ENCODE assay signal across 26 cellular contexts in the genomic region with DNA sequence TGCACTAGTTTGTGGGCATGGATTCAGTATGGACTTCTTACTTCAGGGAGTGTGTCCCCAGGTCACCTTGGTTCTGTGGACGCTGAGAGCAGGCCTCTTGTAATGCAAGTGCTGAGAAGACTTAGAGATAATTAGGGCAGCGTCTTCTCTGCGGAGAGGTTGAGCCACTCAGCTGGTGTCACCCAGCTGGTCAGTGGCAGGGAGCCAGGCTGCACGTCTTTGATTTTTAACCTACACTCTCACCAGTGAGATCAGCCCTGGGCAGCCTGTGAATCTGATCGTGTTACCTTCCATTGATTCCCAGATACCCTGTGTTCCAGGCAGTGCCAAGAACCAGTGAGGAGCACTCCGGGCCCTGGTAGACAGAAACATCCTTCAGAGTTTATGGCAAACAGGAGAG.
DNase-seq lines count a peak whose midpoint lies in the region; ATAC-seq and TF ChIP-seq lines count a peak whose summit lies in the region.
"Had no signal": no experiment of that assay in that cellular context is flagged by ENCODE, and none has a peak within 500 bp of the region (broad histone marks: within the 10 kb centered on the region; RNA-seq: fewer than 3 reads in every experiment).

No MANE protein-coding gene starts in this region.

- peaks cover 10% of the 10 kb centered on the region for H3K79me2 ChIP-seq in parathyroid adenoma

- peak overlapping the region; percentile 33 for H3K27ac ChIP-seq in parathyroid adenoma

- POLR2A ChIA-PET in activated CD4-positive, alpha-beta T cell treated with anti-CD3 and anti-CD28 coated beads, Interleukin-2, amount 10 ng/mL, durations not matched to agents 7 days and 5 days (lab: Charles Lee), result no interaction called here

- H3K27me3 ChIP-seq in parathyroid adenoma (ENCODE audit: control insufficient read depth, insufficient read depth, low read length), result no peaks in the 10 kb centered on the region
- H3K27me3 ChIP-seq: sigmoid colon, vagina had no signal

- DNase-seq in Calu3 (no peak), NCI-H524 (lab: John Stamatoyannopoulos, UW) (peak; percentile 63 to 92), 8988T (no peak)
- DNase-seq in activated CD4-positive, alpha-beta T cell treated with anti-CD3 and anti-CD28 coated beads, Interleukin-2, amount 10 ng/mL, durations not matched to agents 7 days and 5 days, result no peak
- DNase-seq: activated CD4-positive, alpha-beta T cell treated with anti-CD3 and anti-CD28 coated beads, Interleukin-2, amount 50 U/mL, for 1 hour; CD4-positive, alpha-beta memory T cell; cerebellar nuclear complex; DMS79; effector CD8-positive, alpha-beta T cell; HFFc6; MM.1S; naive thymus-derived CD8-positive, alpha-beta T cell; NCI-H146; NCI-H2171 treated with DMSO at 0.1 percent for 48 hours; NCI-H774; sigmoid colon; stimulated activated CD8-positive, alpha-beta memory T cell treated with anti-CD3 and anti-CD28 coated beads, Interleukin-4, amount 100 ng/mL, for 48 hours had no signal

- H3K4me1 Mint-ChIP-seq in Calu3 (ENCODE audit: low read depth, unreplicated experiment), result peaks cover 100% of the 10 kb centered on the region
- H3K4me1 Mint-ChIP-seq in dendritic cell treated with granulocyte-macrophage colony-stimulating factor and Interleukin-4, amounts not matched to agents 40 ng/mL and 50 ng/mL, for 4 days (ENCODE audit: low read depth), result peaks cover 99% of the 10 kb centered on the region
- H3K4me1 Mint-ChIP-seq in activated CD4-positive, alpha-beta T cell treated with anti-CD3 and anti-CD28 coated beads, Interleukin-2, amount 10 ng/mL, durations not matched to agents 7 days and 5 days, result peaks cover 46% of the 10 kb centered on the region

- H3K4me3 Mint-ChIP-seq in Calu3 (ENCODE audit: low read depth, unreplicated experiment), result peak overlapping the region; percentile 49
- no peak overlapping the region for H3K4me3 Mint-ChIP-seq in dendritic cell treated with granulocyte-macrophage colony-stimulating factor and Interleukin-4, amounts not matched to agents 40 ng/mL and 50 ng/mL, for 4 days
- H3K4me3 Mint-ChIP-seq in activated CD4-positive, alpha-beta T cell treated with anti-CD3 and anti-CD28 coated beads, Interleukin-2, amount 10 ng/mL, durations not matched to agents 7 days and 5 days, result no peak overlapping the region
- H3K4me3 Mint-ChIP-seq: activated naive CD8-positive, alpha-beta T cell; HFFc6; naive thymus-derived CD8-positive, alpha-beta T cell; T-helper 1 cell treated with Interleukin-12 subunit alpha and Interleukin-12 subunit beta and Interleukin-4 antibody, amounts not matched to agents 30 μg/mL and 1 μg/mL, for 36 hours had no signal

- H3K36me3 Mint-ChIP-seq in Calu3 (ENCODE audit: insufficient read depth, unreplicated experiment), result peaks cover 43% of the 10 kb centered on the region
- no peaks in the 10 kb centered on the region for H3K36me3 Mint-ChIP-seq in dendritic cell treated with granulocyte-macrophage colony-stimulating factor and Interleukin-4, amounts not matched to agents 40 ng/mL and 50 ng/mL, for 4 days (ENCODE audit: low read depth)
- H3K36me3 Mint-ChIP-seq in activated CD4-positive, alpha-beta T cell treated with anti-CD3 and anti-CD28 coated beads, Interleukin-2, amount 10 ng/mL, durations not matched to agents 7 days and 5 days (ENCODE audit: low read depth), result peaks cover 1% of the 10 kb centered on the region
- H3K36me3 Mint-ChIP-seq: CD4-positive, alpha-beta memory T cell had no signal

- H3K9me3 Mint-ChIP-seq in Calu3 (ENCODE audit: low read depth, unreplicated experiment), result no peaks in the 10 kb centered on the region
- H3K9me3 Mint-ChIP-seq in dendritic cell treated with granulocyte-macrophage colony-stimulating factor and Interleukin-4, amounts not matched to agents 40 ng/mL and 50 ng/mL, for 4 days, result no peaks in the 10 kb centered on the region
- H3K9me3 Mint-ChIP-seq in activated CD4-positive, alpha-beta T cell treated with anti-CD3 and anti-CD28 coated beads, Interleukin-2, amount 10 ng/mL, durations not matched to agents 7 days and 5 days, result no peaks in the 10 kb centered on the region
- H3K9me3 Mint-ChIP-seq: activated T-helper 2 cell treated with anti-CD3 and anti-CD28 coated beads, Interferon-gamma antibody, Interleukin-2, Interleukin-4, amounts not matched to agents 10 μg/mL and 5 μg/mL and 100 μg/mL, durations not matched to agents 14 hours and 24 hours and 36 hours; CD4-positive, alpha-beta memory T cell; HFFc6; naive thymus-derived CD8-positive, alpha-beta T cell; T-helper 1 cell treated with Interleukin-12 subunit alpha and Interleukin-12 subunit beta and Interleukin-4 antibody, amounts not matched to agents 30 μg/mL and 1 μg/mL, for 36 hours had no signal

- CTCF ChIA-PET in Calu3 (lab: Charles Lee), result interaction anchor here (2.6 kb wide), 1 partner anchor 79 kb away, joined by 21 read pairs; no protein-coding TSS in a partner anchor
- CTCF ChIA-PET in activated CD4-positive, alpha-beta T cell treated with anti-CD3 and anti-CD28 coated beads, Interleukin-2, amount 10 ng/mL, durations not matched to agents 7 days and 5 days (lab: Charles Lee), result no interaction called here

- no peaks in the 10 kb centered on the region for H3K27me3 Mint-ChIP-seq in Calu3 (ENCODE audit: unreplicated experiment)
- no peaks in the 10 kb centered on the region for H3K27me3 Mint-ChIP-seq in dendritic cell treated with granulocyte-macrophage colony-stimulating factor and Interleukin-4, amounts not matched to agents 40 ng/mL and 50 ng/mL, for 4 days
- no peaks in the 10 kb centered on the region for H3K27me3 Mint-ChIP-seq in activated CD4-positive, alpha-beta T cell treated with anti-CD3 and anti-CD28 coated beads, Interleukin-2, amount 10 ng/mL, durations not matched to agents 7 days and 5 days
- H3K27me3 Mint-ChIP-seq: activated naive CD8-positive, alpha-beta T cell; CD4-positive, alpha-beta memory T cell had no signal

- H2AFZ ChIP-seq in parathyroid adenoma, result no peak overlapping the region

- intact Hi-C loops in Calu3 (cut with micrococcal nuclease; ENCODE audit: unreplicated experiment), result loop anchor here (2.0 to 10.0 kb wide), 4 partner anchors 123 to 471 kb away; no protein-coding TSS in a partner anchor
- intact Hi-C loops in dendritic cell treated with granulocyte-macrophage colony-stimulating factor and Interleukin-4, amounts not matched to agents 40 ng/mL and 50 ng/mL, for 4 days (cut with micrococcal nuclease), result loop anchor here (10.0 kb wide), 1 partner anchor 129 kb away; no protein-coding TSS in a partner anchor

- TF ChIP-seq CTCF in Calu3 (IDR thresholded peaks at IDR 0.05; ENCODE audit: unreplicated experiment), result no peak
- TF ChIP-seq CTCF in parathyroid adenoma (IDR thresholded peaks at IDR 0.05), result no peak

- no peak overlapping the region for H3K4me3 ChIP-seq in parathyroid adenoma (ENCODE audit: low read depth, low read length)
- H3K4me3 ChIP-seq: GM12878, K562, sigmoid colon, vagina had no signal

- no peak overlapping the region for H3K4me2 ChIP-seq in parathyroid adenoma (ENCODE audit: low read length)

- H3K4me1 ChIP-seq in parathyroid adenoma, result peaks cover 45% of the 10 kb centered on the region

- no TSS peak for BruUV-seq in Calu3 (replicated peaks; lab: Mats Ljungman, UMichigan)

- H3K9me3 ChIP-seq in parathyroid adenoma (ENCODE audit: control insufficient read depth, low read length), result no peaks in the 10 kb centered on the region
- H3K9me3 ChIP-seq: sigmoid colon, vagina had no signal

- ATAC-seq in GM19395 (IDR thresholded peaks at IDR 0.05; ENCODE audit: unreplicated experiment), result no peak
- ATAC-seq: GM12878; naive thymus-derived CD8-positive, alpha-beta T cell had no signal

- no peak overlapping the region for H3K9ac ChIP-seq in parathyroid adenoma

- no peaks in the 10 kb centered on the region for H3K36me3 ChIP-seq in parathyroid adenoma (ENCODE audit: control insufficient read depth, insufficient read depth, low read length)
- H3K36me3 ChIP-seq: sigmoid colon, vagina had no signal

- H3K27ac Mint-ChIP-seq in Calu3 (ENCODE audit: unreplicated experiment), result peak overlapping the region; percentile 90
- peak overlapping the region; percentile 92 for H3K27ac Mint-ChIP-seq in dendritic cell treated with granulocyte-macrophage colony-stimulating factor and Interleukin-4, amounts not matched to agents 40 ng/mL and 50 ng/mL, for 4 days
- no peak overlapping the region for H3K27ac Mint-ChIP-seq in activated CD4-positive, alpha-beta T cell treated with anti-CD3 and anti-CD28 coated beads, Interleukin-2, amount 10 ng/mL, durations not matched to agents 7 days and 5 days
- H3K27ac Mint-ChIP-seq: activated T-helper 2 cell treated with anti-CD3 and anti-CD28 coated beads, Interferon-gamma antibody, Interleukin-2, Interleukin-4, amounts not matched to agents 10 μg/mL and 5 μg/mL and 100 μg/mL, durations not matched to agents 14 hours and 24 hours and 36 hours; HFFc6; T-helper 1 cell treated with Interleukin-12 subunit alpha and Interleukin-12 subunit beta and Interleukin-4 antibody, amounts not matched to agents 30 μg/mL and 1 μg/mL, for 36 hours had no signal

Comparison
In these comparisons a context has a peak if more than half of its experiments do, and no peak if none do; other contexts are left out.
1. DNase-seq: peak in NCI-H524 (2 of 2); none in Calu3 (single experiment), activated CD4-positive, alpha-beta T cell treated with anti-CD3 and anti-CD28 coated beads, Interleukin-2, amount 10 ng/mL, durations not matched to agents 7 days and 5 days (single experiment) and 8988T (single experiment).